ENCODE assay signal across 25 cellular contexts in genomic region chr12:26410686-26411085, GRCh38.
DNase-seq lines count a peak whose midpoint lies in the region; ATAC-seq and TF ChIP-seq lines count a peak whose summit lies in the region.
"Had no signal": no experiment of that assay in that cellular context is flagged by ENCODE, and none has a peak within 500 bp of the region (broad histone marks: within the 10 kb centered on the region; RNA-seq: fewer than 3 reads in every experiment).

No MANE protein-coding gene starts in this region.

- TF ChIP-seq CTCF in hepatocyte (IDR thresholded peaks at IDR 0.05; ENCODE audit: poor library complexity) (no peak), right lobe of liver (IDR thresholded peaks at IDR 0.05) (no peak), psoas muscle (IDR thresholded peaks at IDR 0.05) (no peak)

- DNase-seq in hepatocyte (ENCODE audit: low spot score) (no peak), left colon (no peak), right lobe of liver (no peak), renal cortical epithelial cell (ENCODE audit: low read depth) (peak; percentile 7), psoas muscle (no peak)
- DNase-seq: 8988T; ACHN; BE2C; C1 segment of cervical spinal cord; CD4-positive, alpha-beta memory T cell; CD4-positive, CD25-positive, alpha-beta regulatory T cell; CD8-positive, alpha-beta memory T cell; COR-L47; DMS 273 treated with DMSO at 0.1 percent for 48 hours; DMS153; DMS53; DMS79; DND-41; EL; GDM1 had no signal

- no peaks in the 10 kb centered on the region for H3K79me2 ChIP-seq in hepatocyte

- ATAC-seq in left colon, result peak; percentile 84
- peak in 3 of 4 donors; percentile 43 to 65 (median 44) for ATAC-seq in right lobe of liver
- ATAC-seq in GM21737 (IDR thresholded peaks at IDR 0.05; ENCODE audit: unreplicated experiment), result no peak
- ATAC-seq in GM18861 (IDR thresholded peaks at IDR 0.05; ENCODE audit: unreplicated experiment), result no peak
- ATAC-seq in HG03432 (IDR thresholded peaks at IDR 0.05; ENCODE audit: unreplicated experiment), result no peak
- no peak for ATAC-seq in psoas muscle
- ATAC-seq: GM12878 had no signal

- no peak overlapping the region for H2AFZ ChIP-seq in hepatocyte

- H3K9me2 ChIP-seq in hepatocyte (replicated peaks; ENCODE audit: insufficient read depth), result no peaks in the 10 kb centered on the region

- no peak overlapping the region for H3K4me2 ChIP-seq in hepatocyte
- H3K4me2 ChIP-seq: BLaER1 had no signal

- peak overlapping the region; percentile 52 for H3K27ac ChIP-seq in hepatocyte
- H3K27ac ChIP-seq in right lobe of liver, result no peak overlapping the region
- H3K27ac ChIP-seq in psoas muscle, result no peak overlapping the region
- H3K27ac ChIP-seq: BLaER1 had no signal

- H3K4me1 ChIP-seq in hepatocyte (ENCODE audit: insufficient read depth) (no peaks in the 10 kb centered on the region), right lobe of liver (peaks cover 0 to 7% (median 0%) of the 10 kb centered on the region in 4 donors), psoas muscle (no peaks in the 10 kb centered on the region)
- H3K4me1 ChIP-seq: BE2C, BLaER1 had no signal

- no peak for TF ChIP-seq POLR2A in right lobe of liver (IDR thresholded peaks at IDR 0.05)

- H3K27me3 ChIP-seq in hepatocyte (no peaks in the 10 kb centered on the region), right lobe of liver (no peaks in the 10 kb centered on the region), psoas muscle (ENCODE audit: insufficient read depth in 3 of 3, low read length in 2 of 3) (no peaks in the 10 kb centered on the region)
- H3K27me3 ChIP-seq: BE2C, BLaER1 had no signal

- WGBS in hepatocyte (ENCODE audit: low lambda C conversion rate, missing lambda C conversion rate), result 89% methylated on average over 1 of the region's 1 CpG
- 100% methylated on average over 1 of the region's 1 CpG for WGBS in right lobe of liver (ENCODE audit: insufficient coverage, low coverage, low lambda C conversion rate, missing lambda C conversion rate)
- 89 to 96% (median 89%) methylated on average over 1 of the region's 1 CpG for WGBS in psoas muscle, 3 donors

- H4K20me1 ChIP-seq in hepatocyte (ENCODE audit: insufficient read depth, poor library complexity, severe bottlenecking), result no peaks in the 10 kb centered on the region
- H4K20me1 ChIP-seq: BLaER1 had no signal

- H3K36me3 ChIP-seq in hepatocyte (replicated peaks; ENCODE audit: insufficient read depth, low read depth) (no peaks in the 10 kb centered on the region), right lobe of liver (peaks cover 0 to 27% (median 0%) of the 10 kb centered on the region in 4 donors), psoas muscle (ENCODE audit: insufficient read depth in 1 of 2, low read depth in 1 of 2) (peaks cover 3 to 25% of the 10 kb centered on the region in 2 donors)
- H3K36me3 ChIP-seq: BE2C had no signal

- no peaks in the 10 kb centered on the region for H3K9me3 ChIP-seq in hepatocyte (ENCODE audit: low read depth)
- no peaks in the 10 kb centered on the region for H3K9me3 ChIP-seq in right lobe of liver
- H3K9me3 ChIP-seq in psoas muscle, result no peaks in the 10 kb centered on the region
- H3K9me3 ChIP-seq: BE2C, BLaER1 had no signal

- H3K4me3 ChIP-seq in hepatocyte (no peak overlapping the region), right lobe of liver (no peak overlapping the region), psoas muscle (no peak overlapping the region)
- H3K4me3 ChIP-seq: BLaER1, GM12878 had no signal

- intact Hi-C loops in left colon (cut with DNase I, micrococcal nuclease) (no loop called here), right lobe of liver (cut with DNase I) (no loop called here), psoas muscle (cut with DNase I) (no loop called here)

Comparison
In these comparisons a context has a peak if more than half of its experiments do, and no peak if none do; other contexts are left out.
1. ATAC-seq: peak in left colon (single experiment) and right lobe of liver (3 of 4); none in GM21737 (single experiment), GM18861 (single experiment), HG03432 (single experiment) and psoas muscle (0 of 4).